In genomic region chr15:43423793-43424192, GRCh38 we compare ENCODE assay signal across 1 cellular context.
TF ChIP-seq lines count a peak whose summit lies in the region.

No MANE protein-coding gene starts in this region.

TF ChIP-seq in IMR-90, 13 proteins besides CTCF, POLR2A, EP300 and RAD21:
- TF ChIP-seq ELK1 (IDR thresholded peaks at IDR 0.05; ENCODE audit: borderline replicate concordance, low read depth, low read length), result no peak
- TF ChIP-seq RFX5 (IDR thresholded peaks at IDR 0.05; ENCODE audit: low read depth, low read length), result no peak
- no peak for TF ChIP-seq NFE2L2 (IDR thresholded peaks at IDR 0.05; ENCODE audit: low read depth, low read length)
- peak; percentile 67 for TF ChIP-seq MAFK (IDR thresholded peaks at IDR 0.05; ENCODE audit: low read depth, low read length)
- no peak for TF ChIP-seq CEBPB (IDR thresholded peaks at IDR 0.05; ENCODE audit: low read depth, low read length)
